Comparison of ENCODE assay signal across 31 cellular contexts in the genomic region with DNA sequence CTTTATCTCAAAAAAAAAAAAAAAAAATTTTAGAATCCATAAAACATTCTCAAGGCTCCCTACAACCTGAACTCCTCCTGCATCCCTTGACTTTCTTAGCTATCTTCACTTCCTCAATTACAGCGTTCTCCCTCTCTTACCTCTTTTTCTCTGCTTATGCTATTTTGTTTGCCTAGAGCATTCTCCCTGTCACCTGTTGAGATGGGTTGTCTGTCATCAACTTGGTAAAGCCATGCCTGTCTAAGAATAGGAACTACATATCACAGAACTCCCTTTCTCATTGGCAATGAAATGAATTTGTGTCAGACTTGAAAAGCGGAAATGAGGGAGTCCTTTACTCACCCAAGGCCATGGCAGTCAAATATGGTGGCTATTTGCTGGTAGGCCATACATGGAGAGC.
"Had no signal": no experiment of that assay in that cellular context is flagged by ENCODE, and none has a peak within 500 bp of the region (broad histone marks: within the 10 kb centered on the region; RNA-seq: fewer than 3 reads in every experiment).

No MANE protein-coding gene starts in this region.

- H3K27me3 ChIP-seq: adrenal gland, body of pancreas, brain microvascular endothelial cell, breast epithelium had no signal

- DNase-seq: activated B cell treated with CpG ODN at 0.5 μM for 24 hours; activated CD4-positive, alpha-beta memory T cell treated with anti-CD3 and anti-CD28 coated beads for 36 hours; activated CD4-positive, alpha-beta T cell treated with anti-CD3 and anti-CD28 coated beads for 4 hours; activated CD4-positive, alpha-beta T cell treated with anti-CD3 and anti-CD28 coated beads, Interleukin-2, amount 10 ng/mL, durations not matched to agents 24 days and 14 days; activated CD4-positive, alpha-beta T cell treated with anti-CD3 and anti-CD28 coated beads, Interleukin-2, amount 50 U/mL, for 1 hour; activated CD4-positive, alpha-beta T cell treated with anti-CD3 and anti-CD28 coated beads, Interleukin-2, amount 50 U/mL, for 4 hours; activated CD4-positive, CD25-positive, alpha-beta regulatory T cell treated with anti-CD3 and anti-CD28 coated beads, Interleukin-2, amount 50 U/mL, for 72 hours; activated CD8-positive, alpha-beta memory T cell treated with anti-CD3 and anti-CD28 coated beads, Interleukin-2, amount 50 U/mL, for 4 hours; activated CD8-positive, alpha-beta T cell treated with anti-CD3 and anti-CD28 coated beads for 36 hours; activated effector memory CD4-positive, alpha-beta T cell treated with anti-CD3 and anti-CD28 coated beads, Interleukin-2, amount 50 U/mL, for 16 hours; activated gamma-delta T cell treated with Interleukin-2 at 50 U/mL for 16 hours; activated naive CD4-positive, alpha-beta T cell; activated naive CD4-positive, alpha-beta T cell treated with anti-CD3 and anti-CD28 coated beads for 36 hours; activated naive CD4-positive, alpha-beta T cell treated with anti-CD3 and anti-CD28 coated beads, Interleukin-2, amount 50 U/mL, for 16 hours; activated naive CD8-positive, alpha-beta T cell treated with anti-CD3 and anti-CD28 coated beads for 36 hours; activated T-cell treated with anti-CD3 and anti-CD28 coated beads for 4 hours; activated T-cell treated with anti-CD3 and anti-CD28 coated beads, Interleukin-2, amount 50 U/mL, for 1 hour; activated T-cell treated with anti-CD3 and anti-CD28 coated beads, Interleukin-2, amount 50 U/mL, for 4 hours; activated T-cell treated with anti-CD3 and anti-CD28 coated beads, Interleukin-2, amount 50 U/mL, for 72 hours; adrenal gland; amniotic stem cell; aorta; body of pancreas; brain microvascular endothelial cell; central memory CD4-positive, alpha-beta T cell; T-helper 2 cell; T-helper 9 cell had no signal

- H3K36me3 ChIP-seq: adrenal gland, brain microvascular endothelial cell, breast epithelium had no signal

- H3K4me1 ChIP-seq: adrenal gland, body of pancreas, breast epithelium had no signal

- H3K9me3 ChIP-seq: adrenal gland, body of pancreas, breast epithelium had no signal

- H3K4me3 ChIP-seq: adrenal gland, body of pancreas, breast epithelium had no signal

- H3K27ac ChIP-seq: adrenal gland, body of pancreas, brain microvascular endothelial cell, breast epithelium, VCaP had no signal

- ATAC-seq: activated CD8-positive, alpha-beta T cell treated with anti-CD3 and anti-CD28 coated beads for 36 hours; activated naive CD4-positive, alpha-beta T cell treated with anti-CD3 and anti-CD28 coated beads, Interleukin-2, amount 50 U/mL, for 72 hours; activated T-cell treated with anti-CD3 and anti-CD28 coated beads, Interleukin-2, amount 50 U/mL, for 4 hours; activated T-cell treated with anti-CD3 and anti-CD28 coated beads, Interleukin-2, amount 50 U/mL, for 72 hours; activated T-helper 17 cell treated with anti-CD3 and anti-CD28 coated beads, Interleukin-2, amount 50 U/mL, for 72 hours; body of pancreas had no signal
